ENCODE assay signal across 8 cellular contexts in the genomic region with DNA sequence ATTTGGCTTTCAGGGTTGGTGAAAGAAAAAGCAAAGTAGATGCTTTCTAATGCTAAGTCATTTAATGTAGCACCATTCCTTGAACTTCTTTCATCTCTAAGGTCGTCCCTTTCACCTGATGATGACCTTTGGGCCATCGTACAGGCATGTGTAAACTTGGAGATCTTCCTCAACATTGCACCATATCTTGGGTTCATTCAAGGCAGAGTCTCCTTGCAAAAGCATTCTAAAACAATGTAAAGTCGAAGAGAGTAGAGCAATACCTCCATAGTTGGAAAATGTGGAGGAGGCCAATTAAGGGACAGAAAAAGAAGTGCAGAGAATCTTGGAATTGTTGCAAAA. TPM values are rescaled to one million over a fixed set of nuclear protein-coding genes. Genes with fewer than 3 reads are reported as not detected.
A peak's percentile ranks its signal among the peaks of the same experiment; 100 is the strongest.
DNase-seq lines count a peak whose midpoint lies in the region; ATAC-seq and TF ChIP-seq lines count a peak whose summit lies in the region.

No MANE protein-coding gene starts in this region.

- 24 to 38% (median 32%) methylated on average over 3 of the region's 3 CpGs for WGBS in adipose tissue, 3 donors
- 24% methylated on average over 3 of the region's 3 CpGs for WGBS in suprapubic skin

- H3K27me3 ChIP-seq in kidney epithelial cell (ENCODE audit: control insufficient read depth, insufficient read depth, low read length), result no peaks in the 10 kb centered on the region
- no peaks in the 10 kb centered on the region for H3K27me3 ChIP-seq in suprapubic skin

- no peaks in the 10 kb centered on the region for H3K9me3 ChIP-seq in suprapubic skin

- peaks cover 10% of the 10 kb centered on the region for H3K36me3 Mint-ChIP-seq in T-helper 1 cell treated with Interleukin-12 subunit alpha and Interleukin-12 subunit beta and Interleukin-4 antibody, amounts not matched to agents 30 μg/mL and 1 μg/mL, for 36 hours (ENCODE audit: low read depth)

- H3K36me3 ChIP-seq in kidney epithelial cell (ENCODE audit: control insufficient read depth, insufficient read depth, low read length) (no peaks in the 10 kb centered on the region), suprapubic skin (peaks cover 1% of the 10 kb centered on the region)

- peaks cover 21% of the 10 kb centered on the region for H3K4me1 ChIP-seq in suprapubic skin

- peak overlapping the region; percentile 97 for H3K27ac Mint-ChIP-seq in T-helper 1 cell treated with Interleukin-12 subunit alpha and Interleukin-12 subunit beta and Interleukin-4 antibody, amounts not matched to agents 30 μg/mL and 1 μg/mL, for 36 hours

- no peak for TF ChIP-seq EP300 in suprapubic skin (IDR thresholded peaks at IDR 0.05)

- no peaks in the 10 kb centered on the region for H3K9me3 Mint-ChIP-seq in T-helper 1 cell treated with Interleukin-12 subunit alpha and Interleukin-12 subunit beta and Interleukin-4 antibody, amounts not matched to agents 30 μg/mL and 1 μg/mL, for 36 hours

- peak overlapping the region; percentile 74 for H3K4me3 ChIP-seq in kidney epithelial cell (ENCODE audit: low read depth, low read length)
- peak overlapping the region; percentile 69 for H3K4me3 ChIP-seq in suprapubic skin

- H3K4me3 Mint-ChIP-seq in T-helper 1 cell treated with Interleukin-12 subunit alpha and Interleukin-12 subunit beta and Interleukin-4 antibody, amounts not matched to agents 30 μg/mL and 1 μg/mL, for 36 hours, result peak overlapping the region; percentile 97

- TF ChIP-seq CTCF in kidney epithelial cell (IDR thresholded peaks at IDR 0.05; ENCODE audit: insufficient read depth, low read length, poor library complexity, severe bottlenecking), result no peak
- no peak for TF ChIP-seq CTCF in suprapubic skin (IDR thresholded peaks at IDR 0.05)

- H3K4me1 Mint-ChIP-seq in T-helper 1 cell treated with Interleukin-12 subunit alpha and Interleukin-12 subunit beta and Interleukin-4 antibody, amounts not matched to agents 30 μg/mL and 1 μg/mL, for 36 hours (ENCODE audit: low read depth), result peaks cover 23% of the 10 kb centered on the region

- H3K27ac ChIP-seq in adipose tissue (ENCODE audit: low read depth, low read length) (peak overlapping the region; percentile 70), suprapubic skin (peak overlapping the region; percentile 91)

- no peaks in the 10 kb centered on the region for H3K27me3 Mint-ChIP-seq in T-helper 1 cell treated with Interleukin-12 subunit alpha and Interleukin-12 subunit beta and Interleukin-4 antibody, amounts not matched to agents 30 μg/mL and 1 μg/mL, for 36 hours (ENCODE audit: low read depth)

- no peak for DNase-seq in T-helper 1 cell
- no peak for DNase-seq in kidney epithelial cell (ENCODE audit: low read depth)
- DNase-seq in suprapubic skin (ENCODE audit: low spot score in 2 of 2), result no peak
- DNase-seq in erythroblast (lab: John Stamatoyannopoulos, UW), result no peak
- no peak for DNase-seq in NCI-H187 (lab: John Stamatoyannopoulos, UW)

- ATAC-seq in GM18873 (IDR thresholded peaks at IDR 0.05; ENCODE audit: low FRiP score, unreplicated experiment), result no peak

- no peak for TF ChIP-seq POLR2A in suprapubic skin (IDR thresholded peaks at IDR 0.05)
- TF ChIP-seq POLR2A in erythroblast (IDR thresholded peaks at IDR 0.05; ENCODE audit: low read length), result no peak

RNA-seq across cellular contexts. Expression of a gene that starts 48.8 kb away (rescaled TPM):
- polyA plus RNA-seq in adipose tissue, result 10 to 100 TPM in 1 of 3 donors, 1 to 10 TPM in 2; 2.3 to 18.2 (median 9.1) TPM
- total RNA-seq in kidney epithelial cell (16.0 and 16.2 TPM in 2 replicates), suprapubic skin (1 to 10 TPM; 1.5 to 8.2 (median 4.7) TPM)
